Comparison of ENCODE assay signal across 8 cellular contexts in genomic region chr6:129709909-129710721, GRCh38. TPM values are rescaled to one million over a fixed set of nuclear protein-coding genes. Genes with fewer than 3 reads are reported as not detected.
DNase-seq lines count a peak whose midpoint lies in the region; ATAC-seq and TF ChIP-seq lines count a peak whose summit lies in the region.

A gene with protein sequence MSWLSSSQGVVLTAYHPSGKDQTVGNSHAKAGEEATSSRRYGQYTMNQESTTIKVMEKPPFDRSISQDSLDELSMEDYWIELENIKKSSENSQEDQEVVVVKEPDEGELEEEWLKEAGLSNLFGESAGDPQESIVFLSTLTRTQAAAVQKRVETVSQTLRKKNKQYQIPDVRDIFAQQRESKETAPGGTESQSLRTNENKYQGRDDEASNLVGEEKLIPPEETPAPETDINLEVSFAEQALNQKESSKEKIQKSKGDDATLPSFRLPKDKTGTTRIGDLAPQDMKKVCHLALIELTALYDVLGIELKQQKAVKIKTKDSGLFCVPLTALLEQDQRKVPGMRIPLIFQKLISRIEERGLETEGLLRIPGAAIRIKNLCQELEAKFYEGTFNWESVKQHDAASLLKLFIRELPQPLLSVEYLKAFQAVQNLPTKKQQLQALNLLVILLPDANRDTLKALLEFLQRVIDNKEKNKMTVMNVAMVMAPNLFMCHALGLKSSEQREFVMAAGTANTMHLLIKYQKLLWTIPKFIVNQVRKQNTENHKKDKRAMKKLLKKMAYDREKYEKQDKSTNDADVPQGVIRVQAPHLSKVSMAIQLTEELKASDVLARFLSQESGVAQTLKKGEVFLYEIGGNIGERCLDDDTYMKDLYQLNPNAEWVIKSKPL (minus strand): TSS chr6:129710177. CDS start chr6:129710136, 41 bp downstream.

- no peaks in the 10 kb centered on the region for H3K9me2 ChIP-seq in Karpas-422 (replicated peaks; ENCODE audit: insufficient read depth, low read length)

- H3K9me3 ChIP-seq in Karpas-422 (ENCODE audit: low read length) (no peaks in the 10 kb centered on the region), adrenal gland (replicated peaks in 1 of 3) (no peaks in the 10 kb centered on the region)

- H3K9me3 Mint-ChIP-seq in progenitor cell of endocrine pancreas (ENCODE audit: low read depth): no peaks in the 10 kb centered on the region

- no peaks in the 10 kb centered on the region for H3K79me2 ChIP-seq in Karpas-422 (ENCODE audit: low read length)

- peak within 1 kb of the TSS; percentile 53 for H3K9ac ChIP-seq in Karpas-422 (ENCODE audit: low read length)

- H3K4me1 ChIP-seq in Karpas-422 (ENCODE audit: low read length) (peaks cover 20% of the 10 kb centered on the region), adrenal gland (replicated peaks in 1 of 2) (peaks cover 10 to 47% of the 10 kb centered on the region in 2 donors), urinary bladder (ENCODE audit: insufficient read depth) (no peaks in the 10 kb centered on the region)

- no peaks in the 10 kb centered on the region for H3K27me3 Mint-ChIP-seq in progenitor cell of endocrine pancreas

- no peaks in the 10 kb centered on the region for H4K20me1 ChIP-seq in Karpas-422 (ENCODE audit: insufficient read depth, low read depth, low read length)

- H3K27ac ChIP-seq in Karpas-422 (ENCODE audit: low read length) (no peak within 1 kb of the TSS), adrenal gland (peak within 1 kb of the TSS; percentile 15 to 84 (median 72)), urinary bladder (ENCODE audit: low read depth) (peak within 1 kb of the TSS; percentile 81)

- no peaks in the 10 kb centered on the region for H3K36me3 ChIP-seq in Karpas-422 (ENCODE audit: insufficient read depth, low read length)
- no peaks in the 10 kb centered on the region for H3K36me3 ChIP-seq in adrenal gland (replicated peaks in 1 of 2)
- no peaks in the 10 kb centered on the region for H3K36me3 ChIP-seq in urinary bladder (ENCODE audit: insufficient read depth)

- H3K4me3 Mint-ChIP-seq in progenitor cell of endocrine pancreas (ENCODE audit: low read depth): peak within 1 kb of the TSS; percentile 93

- H2AFZ ChIP-seq in Karpas-422 (ENCODE audit: low read length): peak within 1 kb of the TSS; percentile 99

- H3K36me3 Mint-ChIP-seq in progenitor cell of endocrine pancreas (ENCODE audit: insufficient read depth): peaks cover 11% of the 10 kb centered on the region

- 4 to 12% (median 8%) methylated on average over 21 to 28 of the region's 28 CpGs for WGBS in adrenal gland, 4 donors
- 4% methylated on average over 28 of the region's 28 CpGs for WGBS in urinary bladder

- peak; percentile 95 for ATAC-seq in GM21786 (IDR thresholded peaks at IDR 0.05; ENCODE audit: unreplicated experiment)
- ATAC-seq in left cardiac atrium: peak; percentile 97 to 98

- intact Hi-C loops in adrenal gland (cut with DNase I) (no loop called here), left cardiac atrium (cut with DNase I) (loop anchor here in 1 of 2 donors (5.0 kb wide), 1 partner anchor 48 kb away; no protein-coding TSS in a partner anchor)

- peak within 1 kb of the TSS; percentile 74 for H3K4me2 ChIP-seq in Karpas-422 (ENCODE audit: low read depth, low read length, poor library complexity, severe bottlenecking)

- peak; percentile 97 for DNase-seq in ELR (ENCODE audit: low read depth)
- DNase-seq in Karpas-422: peak; percentile 81
- DNase-seq in SW 1271 (lab: John Stamatoyannopoulos, UW): peak; percentile 93 to 96
- peak; percentile 93 to 97 (median 96) for DNase-seq in adrenal gland
- DNase-seq in left cardiac atrium: peak; percentile 91
- DNase-seq in progenitor cell of endocrine pancreas (ENCODE audit: low spot score, unreplicated experiment): peak; percentile 73

- H3K4me3 ChIP-seq in Karpas-422 (ENCODE audit: low read length): peak within 1 kb of the TSS; percentile 63
- H3K4me3 ChIP-seq in adrenal gland: peak within 1 kb of the TSS; percentile 25 to 70 (median 54)
- H3K4me3 ChIP-seq in urinary bladder (ENCODE audit: low read depth, low read length): peak within 1 kb of the TSS; percentile 52

- peak; percentile 57 to 97 for TF ChIP-seq POLR2A in adrenal gland (IDR thresholded peaks at IDR 0.05)

- peaks cover 25% of the 10 kb centered on the region for H3K4me1 Mint-ChIP-seq in progenitor cell of endocrine pancreas (ENCODE audit: low read depth)

- no peaks in the 10 kb centered on the region for H3K27me3 ChIP-seq in Karpas-422 (ENCODE audit: low read length)
- H3K27me3 ChIP-seq in adrenal gland: no peaks in the 10 kb centered on the region

- H3K27ac Mint-ChIP-seq in progenitor cell of endocrine pancreas: peak within 1 kb of the TSS; percentile 99

- TF ChIP-seq CTCF in adrenal gland (IDR thresholded peaks at IDR 0.05) (no peak), progenitor cell of endocrine pancreas (IDR thresholded peaks at IDR 0.05; ENCODE audit: unreplicated experiment) (no peak)

RNA-seq across cellular contexts. Expression of the gene that starts here (rescaled TPM):
- total RNA-seq in Karpas-422 (2014; rRNA removed; shearing (Covaris generic); ENCODE audit: low replicate concordance): 0.65 and 1.6 TPM in 2 replicates
- total RNA-seq in adrenal gland (10 to 100 TPM; 50.6 to 90.6 (median 79.8) TPM), left cardiac atrium (10 to 100 TPM; 12.1 to 12.4 TPM), progenitor cell of endocrine pancreas (24.9 and 26.9 TPM in 2 replicates), urinary bladder (39.5 TPM)
- polyA plus RNA-seq in adrenal gland (10 to 100 TPM; 22.0 to 78.3 (median 27.1) TPM), urinary bladder (4.9 TPM)
